Comparison of ENCODE assay signal across 24 cellular contexts in genomic region chr2:186822323-186822722, GRCh38.
"Had no signal": no experiment of that assay in that cellular context is flagged by ENCODE, and none has a peak within 500 bp of the region (broad histone marks: within the 10 kb centered on the region; RNA-seq: fewer than 3 reads in every experiment).

No MANE protein-coding gene starts in this region.

- H3K4me1 Mint-ChIP-seq: activated naive CD8-positive, alpha-beta T cell treated with anti-CD3 and anti-CD28 coated beads, Interleukin-2, amount 10 ng/mL, durations not matched to agents 7 days and 5 days had no signal

- H3K27ac Mint-ChIP-seq: activated CD8-positive, alpha-beta T cell treated with anti-CD3 and anti-CD28 coated beads for 36 hours; activated naive CD8-positive, alpha-beta T cell treated with anti-CD3 and anti-CD28 coated beads, Interleukin-2, amount 10 ng/mL, durations not matched to agents 7 days and 5 days; T-helper 1 cell treated with Interleukin-12 subunit alpha and Interleukin-12 subunit beta and Interleukin-4 antibody, amounts not matched to agents 30 μg/mL and 1 μg/mL, for 36 hours had no signal

- H3K9me3 Mint-ChIP-seq: activated CD8-positive, alpha-beta T cell treated with anti-CD3 and anti-CD28 coated beads for 36 hours; T-helper 1 cell treated with Interleukin-12 subunit alpha and Interleukin-12 subunit beta and Interleukin-4 antibody, amounts not matched to agents 30 μg/mL and 1 μg/mL, for 36 hours had no signal

- H3K4me3 Mint-ChIP-seq: activated CD8-positive, alpha-beta T cell treated with anti-CD3 and anti-CD28 coated beads for 36 hours; activated naive CD8-positive, alpha-beta T cell treated with anti-CD3 and anti-CD28 coated beads, Interleukin-2, amount 10 ng/mL, durations not matched to agents 7 days and 5 days; T-helper 1 cell treated with Interleukin-12 subunit alpha and Interleukin-12 subunit beta and Interleukin-4 antibody, amounts not matched to agents 30 μg/mL and 1 μg/mL, for 36 hours had no signal

- H3K27me3 Mint-ChIP-seq: activated CD8-positive, alpha-beta T cell treated with anti-CD3 and anti-CD28 coated beads for 36 hours; activated naive CD8-positive, alpha-beta T cell treated with anti-CD3 and anti-CD28 coated beads, Interleukin-2, amount 10 ng/mL, durations not matched to agents 7 days and 5 days had no signal

- ATAC-seq: activated CD4-positive, CD25-positive, alpha-beta regulatory T cell treated with anti-CD3 and anti-CD28 coated beads, Interleukin-2, amount 50 U/mL, for 24 hours; activated CD8-positive, alpha-beta T cell treated with anti-CD3 and anti-CD28 coated beads for 36 hours; Panc1; Right ventricle myocardium inferior had no signal

- DNase-seq: activated CD4-positive, alpha-beta T cell treated with anti-CD3 and anti-CD28 coated beads for 4 hours; activated CD8-positive, alpha-beta memory T cell treated with anti-CD3 and anti-CD28 coated beads, Interleukin-2, amount 50 U/mL, for 48 hours; activated CD8-positive, alpha-beta T cell treated with anti-CD3 and anti-CD28 coated beads for 36 hours; activated naive CD4-positive, alpha-beta T cell treated with anti-CD3 and anti-CD28 coated beads, Interleukin-2, amount 50 U/mL, for 16 hours; activated naive CD8-positive, alpha-beta T cell treated with anti-CD3 and anti-CD28 coated beads, Interleukin-2, amount 10 ng/mL, durations not matched to agents 7 days and 5 days; activated T-cell treated with anti-CD3 and anti-CD28 coated beads, Interleukin-2, amount 50 U/mL, for 1 hour; adrenal gland; anterior cingulate cortex; caudate nucleus; colonic mucosa; NCI-H1092; NCI-H1694; NCI-H2029; NCI-H2107; NCI-H2171 treated with DMSO at 0.1 percent for 48 hours; NCI-H446; NCI-H526; OCI-M1; RPMI8226; SJCRH30 had no signal

- H3K36me3 Mint-ChIP-seq: activated naive CD8-positive, alpha-beta T cell treated with anti-CD3 and anti-CD28 coated beads, Interleukin-2, amount 10 ng/mL, durations not matched to agents 7 days and 5 days had no signal
